In genomic region chr9:128657344-128657704, GRCh38 we compare ENCODE assay signal across 8 cellular contexts. TPM values are rescaled to one million over a fixed set of nuclear protein-coding genes. Genes with fewer than 3 reads are reported as not detected.
DNase-seq lines count a peak whose midpoint lies in the region; ATAC-seq and TF ChIP-seq lines count a peak whose summit lies in the region.

No MANE protein-coding gene starts in this region.

- TF ChIP-seq CTCF in BE2C (IDR thresholded peaks at IDR 0.05; ENCODE audit: low read depth, low read length) (no peak), MM.1S (IDR thresholded peaks at IDR 0.05; ENCODE audit: low read length) (no peak), colonic mucosa (IDR thresholded peaks at IDR 0.05) (no peak), neural crest cell (conservative IDR thresholded peaks at IDR 0.05) (no peak)

- H3K27ac ChIP-seq in MM.1S (ENCODE audit: low read length) (peak overlapping the region; percentile 96), colonic mucosa (peak overlapping the region; percentile 88)

- no peaks in the 10 kb centered on the region for H4K20me1 ChIP-seq in MM.1S (ENCODE audit: insufficient read depth, low read length)

- H3K4me2 ChIP-seq in MM.1S (ENCODE audit: low read depth, low read length): peak overlapping the region; percentile 92

- H3K4me3 ChIP-seq in BE2C (ENCODE audit: low read depth, low read length): peak overlapping the region; percentile 69; the same call in 1 of the 2 replicates
- peak overlapping the region; percentile 77 for H3K4me3 ChIP-seq in MM.1S (ENCODE audit: low read length)
- H3K4me3 ChIP-seq in colonic mucosa: no peak overlapping the region

- H3K9me3 Mint-ChIP-seq in neural crest cell: no peaks in the 10 kb centered on the region

- no peaks in the 10 kb centered on the region; the same call in 1 of the 2 replicates for H3K36me3 ChIP-seq in BE2C
- no peaks in the 10 kb centered on the region for H3K36me3 ChIP-seq in MM.1S (replicated peaks; ENCODE audit: insufficient read depth, low read length)
- no peaks in the 10 kb centered on the region for H3K36me3 ChIP-seq in colonic mucosa

- DNase-seq in BE2C: no peak
- no peak for DNase-seq in MM.1S
- no peak for DNase-seq in colonic mucosa
- DNase-seq in neural crest cell (ENCODE audit: low read depth, low spot score): no peak
- DNase-seq in putamen (ENCODE audit: low spot score): no peak
- DNase-seq in kidney glomerular epithelial cell (lab: John Stamatoyannopoulos, UW): no peak

- no peaks in the 10 kb centered on the region for H3K9me2 ChIP-seq in MM.1S (replicated peaks; ENCODE audit: insufficient read depth, low read length)

- H3K79me2 ChIP-seq in MM.1S (ENCODE audit: low read length): peaks cover 16% of the 10 kb centered on the region

- no peak for ATAC-seq in GM18907 (IDR thresholded peaks at IDR 0.05; ENCODE audit: unreplicated experiment)
- ATAC-seq in GM19463 (IDR thresholded peaks at IDR 0.05; ENCODE audit: unreplicated experiment): no peak

- H3K4me1 ChIP-seq in BE2C: no peaks in the 10 kb centered on the region
- H3K4me1 ChIP-seq in MM.1S (ENCODE audit: low read length): peaks cover 3% of the 10 kb centered on the region; the same call in 1 of the 2 replicates
- no peaks in the 10 kb centered on the region for H3K4me1 ChIP-seq in colonic mucosa

- H2AFZ ChIP-seq in MM.1S (ENCODE audit: low read length): peak overlapping the region; percentile 82

- peaks cover 3% of the 10 kb centered on the region for H3K36me3 Mint-ChIP-seq in neural crest cell (ENCODE audit: low read depth)

- H3K9me3 ChIP-seq in BE2C: no peaks in the 10 kb centered on the region
- no peaks in the 10 kb centered on the region for H3K9me3 ChIP-seq in MM.1S (replicated peaks; ENCODE audit: insufficient read depth, low read length)
- no peaks in the 10 kb centered on the region for H3K9me3 ChIP-seq in colonic mucosa

- H3K9ac ChIP-seq in MM.1S (ENCODE audit: low read length): peak overlapping the region; percentile 97; the same call in 1 of the 2 replicates
- H3K9ac ChIP-seq in colonic mucosa (ENCODE audit: low read depth in 2 of 2, low read length in 2 of 2): peak overlapping the region in 1 of 2 donors; percentile 76

- peaks cover 8% of the 10 kb centered on the region; the same call in 1 of the 2 replicates for H3F3A ChIP-seq in MM.1S (ENCODE audit: insufficient read depth, low read length)

- H3K27me3 Mint-ChIP-seq in neural crest cell (ENCODE audit: low read depth): no peaks in the 10 kb centered on the region

- peaks cover 19% of the 10 kb centered on the region for H3K4me1 Mint-ChIP-seq in neural crest cell

- H3K27me3 ChIP-seq in BE2C (no peaks in the 10 kb centered on the region), MM.1S (replicated peaks; ENCODE audit: insufficient read depth, low read length) (no peaks in the 10 kb centered on the region), colonic mucosa (no peaks in the 10 kb centered on the region)

- H3K27ac Mint-ChIP-seq in neural crest cell (ENCODE audit: unreplicated experiment): peak overlapping the region; percentile 100

- intact Hi-C loops in colonic mucosa (cut with DNase I): no loop called here

- H3K4me3 Mint-ChIP-seq in neural crest cell: peak overlapping the region; percentile 92

RNA-seq across cellular contexts. Expression of gene DYNC2I2, which starts 0.7 kb away (rescaled TPM):
- 84.7 TPM for polyA plus RNA-seq in BE2C (2012; ENCODE audit: insufficient read depth, insufficient read length, low read depth)
- total RNA-seq in colonic mucosa: 100 to 1,000 TPM in 1 of 2 donors, 10 to 100 TPM in 1; 39.7 to 152 TPM
- total RNA-seq in neural crest cell: 120 and 128 TPM in 2 replicates

RNA-seq across cellular contexts. Expression of gene SET, which starts 31.7 kb away (rescaled TPM):
- polyA plus RNA-seq in BE2C (2012; ENCODE audit: insufficient read depth, insufficient read length, low read depth): 442 TPM
- total RNA-seq in colonic mucosa: 100 to 1,000 TPM; 222 to 348 TPM
- total RNA-seq in neural crest cell: 891 and 930 TPM in 2 replicates

RNA-seq across cellular contexts. Expression of gene PKN3, which starts 45.0 kb away (rescaled TPM):
- 8.3 TPM for polyA plus RNA-seq in BE2C (2012; ENCODE audit: insufficient read depth, insufficient read length, low read depth)
- total RNA-seq in colonic mucosa: 1 to 10 TPM; 2.8 to 7.5 TPM
- 28.0 and 30.0 TPM in 2 replicates for total RNA-seq in neural crest cell
